Comparison of ENCODE assay signal across 1 cellular context in genomic region chr1:29502901-29503300, GRCh38.
TF ChIP-seq lines count a peak whose summit lies in the region.

No MANE protein-coding gene starts in this region.

TF ChIP-seq in WTC11, 78 proteins besides CTCF, POLR2A, EP300 and RAD21 (continued from another document):
- TF ChIP-seq ARID4B (CRISPR knock-in tag; IDR thresholded peaks at IDR 0.05; ENCODE audit: borderline replicate concordance) (no peak), TEAD1 (CRISPR knock-in tag; IDR thresholded peaks at IDR 0.05) (no peak), MXD4 (CRISPR knock-in tag; IDR thresholded peaks at IDR 0.05; ENCODE audit: borderline replicate concordance) (no peak), FOXP4 (CRISPR knock-in tag; IDR thresholded peaks at IDR 0.05) (no peak), CREM (CRISPR knock-in tag; IDR thresholded peaks at IDR 0.05) (no peak)
